24 cellular contexts compared by ENCODE assay signal in genomic region chr13:102049853-102050252, GRCh38.
"Had no signal": no experiment of that assay in that cellular context is flagged by ENCODE, and none has a peak within 500 bp of the region (broad histone marks: within the 10 kb centered on the region; RNA-seq: fewer than 3 reads in every experiment).

No MANE protein-coding gene starts in this region.

- H3K27me3 ChIP-seq: colonic mucosa, dorsolateral prefrontal cortex, esophagus muscularis mucosa, esophagus squamous epithelium, foreskin keratinocyte, gastrocnemius medialis, gastroesophageal sphincter, heart left ventricle, heart right ventricle had no signal

- H3K4me1 ChIP-seq: colonic mucosa, esophagus squamous epithelium, foreskin keratinocyte, gastrocnemius medialis, gastroesophageal sphincter, heart left ventricle, heart right ventricle had no signal

- H3K9me3 ChIP-seq: colonic mucosa had no signal

- H3K27ac ChIP-seq: colonic mucosa, coronary artery, dorsolateral prefrontal cortex, epithelial cell of prostate, esophagus muscularis mucosa, esophagus squamous epithelium, foreskin keratinocyte, gastrocnemius medialis, gastroesophageal sphincter, heart left ventricle, heart right ventricle had no signal

- DNase-seq: colonic mucosa; cortex of kidney; dermis blood vessel endothelial cell; dorsolateral prefrontal cortex; effector CD4-positive, alpha-beta T cell; effector CD8-positive, alpha-beta T cell; effector memory CD4-positive, alpha-beta T cell; effector memory CD8-positive, alpha-beta T cell; endodermal cell; erythroblast; esophagus squamous epithelium; foreskin fibroblast; foreskin keratinocyte; foreskin melanocyte; gastrocnemius medialis; glutamatergic neuron; head of caudate nucleus; heart left ventricle; heart right ventricle had no signal

- H3K36me3 ChIP-seq: colonic mucosa, esophagus muscularis mucosa, esophagus squamous epithelium, gastrocnemius medialis, gastroesophageal sphincter, heart left ventricle, heart right ventricle had no signal

- H3K4me3 ChIP-seq: colonic mucosa, coronary artery, dorsolateral prefrontal cortex, esophagus muscularis mucosa, esophagus squamous epithelium, gastrocnemius medialis, gastroesophageal sphincter, heart left ventricle, heart right ventricle had no signal

- ATAC-seq: effector memory CD8-positive, alpha-beta T cell; esophagus mucosa; foreskin keratinocyte; gastrocnemius medialis; gastroesophageal sphincter; heart left ventricle; heart right ventricle had no signal
